Comparison of ENCODE assay signal across 1 cellular context in the genomic region with DNA sequence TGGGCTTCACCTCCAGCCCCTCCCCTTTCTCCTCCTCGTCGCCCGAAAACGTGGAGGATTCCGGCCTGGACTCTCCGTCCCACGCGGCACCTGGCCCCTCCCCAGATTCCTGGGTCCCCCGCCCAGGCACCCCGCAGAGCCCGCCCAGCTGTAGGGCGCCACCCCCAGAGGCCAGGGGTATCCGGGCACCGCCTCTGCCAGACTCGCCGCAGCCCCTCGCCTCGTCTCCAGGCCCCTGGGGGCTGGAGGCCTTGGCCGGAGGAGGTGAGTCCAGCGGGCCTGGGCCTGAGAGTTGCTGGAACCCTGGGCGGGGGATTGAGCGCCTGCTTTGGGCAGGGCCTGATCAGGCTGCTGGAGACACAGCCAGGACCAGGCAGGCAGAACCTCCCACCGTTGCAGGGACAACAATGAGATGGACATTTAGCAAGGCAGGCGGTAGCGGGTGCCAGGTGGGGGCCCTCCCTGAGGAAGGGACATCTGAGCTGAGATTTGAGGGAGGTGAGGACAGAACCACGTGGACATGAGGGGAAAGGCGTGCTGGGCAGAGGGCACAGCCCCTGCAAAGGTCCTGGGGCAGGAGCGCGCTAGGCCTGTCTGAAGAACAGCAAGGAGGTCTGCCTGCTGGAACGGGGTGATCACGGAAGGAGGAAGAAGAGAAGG.
TF ChIP-seq lines count a peak whose summit lies in the region.

No MANE protein-coding gene starts in this region.

TF ChIP-seq in K562, 482 proteins besides CTCF, POLR2A, EP300 and RAD21 (continued from another document):
- TF ChIP-seq, protein P1, sequence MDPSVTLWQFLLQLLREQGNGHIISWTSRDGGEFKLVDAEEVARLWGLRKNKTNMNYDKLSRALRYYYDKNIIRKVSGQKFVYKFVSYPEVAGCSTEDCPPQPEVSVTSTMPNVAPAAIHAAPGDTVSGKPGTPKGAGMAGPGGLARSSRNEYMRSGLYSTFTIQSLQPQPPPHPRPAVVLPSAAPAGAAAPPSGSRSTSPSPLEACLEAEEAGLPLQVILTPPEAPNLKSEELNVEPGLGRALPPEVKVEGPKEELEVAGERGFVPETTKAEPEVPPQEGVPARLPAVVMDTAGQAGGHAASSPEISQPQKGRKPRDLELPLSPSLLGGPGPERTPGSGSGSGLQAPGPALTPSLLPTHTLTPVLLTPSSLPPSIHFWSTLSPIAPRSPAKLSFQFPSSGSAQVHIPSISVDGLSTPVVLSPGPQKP (CRISPR knock-in tag; IDR thresholded peaks at IDR 0.05) = no peak
- TF ChIP-seq SAFB (IDR thresholded peaks at IDR 0.05; ENCODE audit: borderline replicate concordance, low read depth, low read length) (no peak), SP1 (CRISPR knock-in tag; IDR thresholded peaks at IDR 0.05) (peak; percentile 75; the same call in 1 of the 2 replicates), ZEB2 (IDR thresholded peaks at IDR 0.05) (no peak), MAFG (tag; conservative IDR thresholded peaks at IDR 0.05) (no peak), PTTG1 (tag; IDR thresholded peaks at IDR 0.05; ENCODE audit: low read depth) (no peak), DACH1 (IDR thresholded peaks at IDR 0.05; ENCODE audit: partially characterized antibody) (no peak), MCM5 (IDR thresholded peaks at IDR 0.05; ENCODE audit: low read depth) (no peak), BRD9 (IDR thresholded peaks at IDR 0.05; ENCODE audit: low read depth, partially characterized antibody) (no peak), ZNF79 (CRISPR knock-in tag; IDR thresholded peaks at IDR 0.05; ENCODE audit: low read depth) (no peak), ZNF75A (CRISPR knock-in tag; IDR thresholded peaks at IDR 0.05) (no peak), MIER1 (IDR thresholded peaks at IDR 0.05; ENCODE audit: low read depth) (no peak), POLR2G (IDR thresholded peaks at IDR 0.05; ENCODE audit: low read depth, low read length) (peak; percentile 84), GATA2 (CRISPR knock-in tag; IDR thresholded peaks at IDR 0.05) (no peak), ZNF778 (CRISPR knock-in tag; IDR thresholded peaks at IDR 0.05) (no peak), FOXK2 (conservative IDR thresholded peaks at IDR 0.05 in 1 of 2, IDR thresholded peaks at IDR 0.05 in 1 of 2; ENCODE audit: low read depth in 2 of 2) (no peak), PHF21A (IDR thresholded peaks at IDR 0.05; ENCODE audit: borderline replicate concordance, low read depth) (no peak), MAFK (IDR thresholded peaks at IDR 0.05; ENCODE audit: low read length) (no peak), RBFOX2 (IDR thresholded peaks at IDR 0.05; ENCODE audit: low read depth, low read length) (peak; percentile 55; the same call in 1 of the 2 replicates), SETDB1 (IDR thresholded peaks at IDR 0.05; ENCODE audit: low read length) (no peak), ZNF121 (CRISPR knock-in tag; conservative IDR thresholded peaks at IDR 0.05) (no peak), MYNN (IDR thresholded peaks at IDR 0.05) (peak; percentile 28; the same call in 1 of the 2 replicates), MYNN (CRISPR knock-in tag; IDR thresholded peaks at IDR 0.05) (no peak), ESRRB (CRISPR knock-in tag; IDR thresholded peaks at IDR 0.05; ENCODE audit: borderline replicate concordance) (no peak), XRCC5 (IDR thresholded peaks at IDR 0.05; ENCODE audit: low read depth, low read length) (no peak), ILK (tag; IDR thresholded peaks at IDR 0.05; ENCODE audit: borderline replicate concordance, low read depth) (no peak)
- TF ChIP-seq, protein P2, sequence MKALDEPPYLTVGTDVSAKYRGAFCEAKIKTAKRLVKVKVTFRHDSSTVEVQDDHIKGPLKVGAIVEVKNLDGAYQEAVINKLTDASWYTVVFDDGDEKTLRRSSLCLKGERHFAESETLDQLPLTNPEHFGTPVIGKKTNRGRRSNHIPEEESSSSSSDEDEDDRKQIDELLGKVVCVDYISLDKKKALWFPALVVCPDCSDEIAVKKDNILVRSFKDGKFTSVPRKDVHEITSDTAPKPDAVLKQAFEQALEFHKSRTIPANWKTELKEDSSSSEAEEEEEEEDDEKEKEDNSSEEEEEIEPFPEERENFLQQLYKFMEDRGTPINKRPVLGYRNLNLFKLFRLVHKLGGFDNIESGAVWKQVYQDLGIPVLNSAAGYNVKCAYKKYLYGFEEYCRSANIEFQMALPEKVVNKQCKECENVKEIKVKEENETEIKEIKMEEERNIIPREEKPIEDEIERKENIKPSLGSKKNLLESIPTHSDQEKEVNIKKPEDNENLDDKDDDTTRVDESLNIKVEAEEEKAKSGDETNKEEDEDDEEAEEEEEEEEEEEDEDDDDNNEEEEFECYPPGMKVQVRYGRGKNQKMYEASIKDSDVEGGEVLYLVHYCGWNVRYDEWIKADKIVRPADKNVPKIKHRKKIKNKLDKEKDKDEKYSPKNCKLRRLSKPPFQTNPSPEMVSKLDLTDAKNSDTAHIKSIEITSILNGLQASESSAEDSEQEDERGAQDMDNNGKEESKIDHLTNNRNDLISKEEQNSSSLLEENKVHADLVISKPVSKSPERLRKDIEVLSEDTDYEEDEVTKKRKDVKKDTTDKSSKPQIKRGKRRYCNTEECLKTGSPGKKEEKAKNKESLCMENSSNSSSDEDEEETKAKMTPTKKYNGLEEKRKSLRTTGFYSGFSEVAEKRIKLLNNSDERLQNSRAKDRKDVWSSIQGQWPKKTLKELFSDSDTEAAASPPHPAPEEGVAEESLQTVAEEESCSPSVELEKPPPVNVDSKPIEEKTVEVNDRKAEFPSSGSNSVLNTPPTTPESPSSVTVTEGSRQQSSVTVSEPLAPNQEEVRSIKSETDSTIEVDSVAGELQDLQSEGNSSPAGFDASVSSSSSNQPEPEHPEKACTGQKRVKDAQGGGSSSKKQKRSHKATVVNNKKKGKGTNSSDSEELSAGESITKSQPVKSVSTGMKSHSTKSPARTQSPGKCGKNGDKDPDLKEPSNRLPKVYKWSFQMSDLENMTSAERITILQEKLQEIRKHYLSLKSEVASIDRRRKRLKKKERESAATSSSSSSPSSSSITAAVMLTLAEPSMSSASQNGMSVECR (CRISPR knock-in tag; IDR thresholded peaks at IDR 0.05) = no peak
- TF ChIP-seq, protein P3, sequence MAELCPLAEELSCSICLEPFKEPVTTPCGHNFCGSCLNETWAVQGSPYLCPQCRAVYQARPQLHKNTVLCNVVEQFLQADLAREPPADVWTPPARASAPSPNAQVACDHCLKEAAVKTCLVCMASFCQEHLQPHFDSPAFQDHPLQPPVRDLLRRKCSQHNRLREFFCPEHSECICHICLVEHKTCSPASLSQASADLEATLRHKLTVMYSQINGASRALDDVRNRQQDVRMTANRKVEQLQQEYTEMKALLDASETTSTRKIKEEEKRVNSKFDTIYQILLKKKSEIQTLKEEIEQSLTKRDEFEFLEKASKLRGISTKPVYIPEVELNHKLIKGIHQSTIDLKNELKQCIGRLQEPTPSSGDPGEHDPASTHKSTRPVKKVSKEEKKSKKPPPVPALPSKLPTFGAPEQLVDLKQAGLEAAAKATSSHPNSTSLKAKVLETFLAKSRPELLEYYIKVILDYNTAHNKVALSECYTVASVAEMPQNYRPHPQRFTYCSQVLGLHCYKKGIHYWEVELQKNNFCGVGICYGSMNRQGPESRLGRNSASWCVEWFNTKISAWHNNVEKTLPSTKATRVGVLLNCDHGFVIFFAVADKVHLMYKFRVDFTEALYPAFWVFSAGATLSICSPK (IDR thresholded peaks at IDR 0.05; ENCODE audit: borderline replicate concordance) = no peak
- TF ChIP-seq, protein P4, sequence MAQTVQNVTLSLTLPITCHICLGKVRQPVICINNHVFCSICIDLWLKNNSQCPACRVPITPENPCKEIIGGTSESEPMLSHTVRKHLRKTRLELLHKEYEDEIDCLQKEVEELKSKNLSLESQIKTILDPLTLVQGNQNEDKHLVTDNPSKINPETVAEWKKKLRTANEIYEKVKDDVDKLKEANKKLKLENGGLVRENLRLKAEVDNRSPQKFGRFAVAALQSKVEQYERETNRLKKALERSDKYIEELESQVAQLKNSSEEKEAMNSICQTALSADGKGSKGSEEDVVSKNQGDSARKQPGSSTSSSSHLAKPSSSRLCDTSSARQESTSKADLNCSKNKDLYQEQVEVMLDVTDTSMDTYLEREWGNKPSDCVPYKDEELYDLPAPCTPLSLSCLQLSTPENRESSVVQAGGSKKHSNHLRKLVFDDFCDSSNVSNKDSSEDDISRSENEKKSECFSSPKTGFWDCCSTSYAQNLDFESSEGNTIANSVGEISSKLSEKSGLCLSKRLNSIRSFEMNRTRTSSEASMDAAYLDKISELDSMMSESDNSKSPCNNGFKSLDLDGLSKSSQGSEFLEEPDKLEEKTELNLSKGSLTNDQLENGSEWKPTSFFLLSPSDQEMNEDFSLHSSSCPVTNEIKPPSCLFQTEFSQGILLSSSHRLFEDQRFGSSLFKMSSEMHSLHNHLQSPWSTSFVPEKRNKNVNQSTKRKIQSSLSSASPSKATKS (CRISPR knock-in tag; IDR thresholded peaks at IDR 0.05) = no peak
- TF ChIP-seq, protein P5, sequence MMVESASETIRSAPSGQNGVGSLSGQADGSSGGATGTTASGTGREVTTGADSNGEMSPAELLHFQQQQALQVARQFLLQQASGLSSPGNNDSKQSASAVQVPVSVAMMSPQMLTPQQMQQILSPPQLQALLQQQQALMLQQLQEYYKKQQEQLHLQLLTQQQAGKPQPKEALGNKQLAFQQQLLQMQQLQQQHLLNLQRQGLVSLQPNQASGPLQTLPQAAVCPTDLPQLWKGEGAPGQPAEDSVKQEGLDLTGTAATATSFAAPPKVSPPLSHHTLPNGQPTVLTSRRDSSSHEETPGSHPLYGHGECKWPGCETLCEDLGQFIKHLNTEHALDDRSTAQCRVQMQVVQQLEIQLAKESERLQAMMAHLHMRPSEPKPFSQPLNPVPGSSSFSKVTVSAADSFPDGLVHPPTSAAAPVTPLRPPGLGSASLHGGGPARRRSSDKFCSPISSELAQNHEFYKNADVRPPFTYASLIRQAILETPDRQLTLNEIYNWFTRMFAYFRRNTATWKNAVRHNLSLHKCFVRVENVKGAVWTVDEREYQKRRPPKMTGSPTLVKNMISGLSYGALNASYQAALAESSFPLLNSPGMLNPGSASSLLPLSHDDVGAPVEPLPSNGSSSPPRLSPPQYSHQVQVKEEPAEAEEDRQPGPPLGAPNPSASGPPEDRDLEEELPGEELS (CRISPR knock-in tag; IDR thresholded peaks at IDR 0.05; ENCODE audit: borderline replicate concordance) = no peak
- TF ChIP-seq, protein P6, sequence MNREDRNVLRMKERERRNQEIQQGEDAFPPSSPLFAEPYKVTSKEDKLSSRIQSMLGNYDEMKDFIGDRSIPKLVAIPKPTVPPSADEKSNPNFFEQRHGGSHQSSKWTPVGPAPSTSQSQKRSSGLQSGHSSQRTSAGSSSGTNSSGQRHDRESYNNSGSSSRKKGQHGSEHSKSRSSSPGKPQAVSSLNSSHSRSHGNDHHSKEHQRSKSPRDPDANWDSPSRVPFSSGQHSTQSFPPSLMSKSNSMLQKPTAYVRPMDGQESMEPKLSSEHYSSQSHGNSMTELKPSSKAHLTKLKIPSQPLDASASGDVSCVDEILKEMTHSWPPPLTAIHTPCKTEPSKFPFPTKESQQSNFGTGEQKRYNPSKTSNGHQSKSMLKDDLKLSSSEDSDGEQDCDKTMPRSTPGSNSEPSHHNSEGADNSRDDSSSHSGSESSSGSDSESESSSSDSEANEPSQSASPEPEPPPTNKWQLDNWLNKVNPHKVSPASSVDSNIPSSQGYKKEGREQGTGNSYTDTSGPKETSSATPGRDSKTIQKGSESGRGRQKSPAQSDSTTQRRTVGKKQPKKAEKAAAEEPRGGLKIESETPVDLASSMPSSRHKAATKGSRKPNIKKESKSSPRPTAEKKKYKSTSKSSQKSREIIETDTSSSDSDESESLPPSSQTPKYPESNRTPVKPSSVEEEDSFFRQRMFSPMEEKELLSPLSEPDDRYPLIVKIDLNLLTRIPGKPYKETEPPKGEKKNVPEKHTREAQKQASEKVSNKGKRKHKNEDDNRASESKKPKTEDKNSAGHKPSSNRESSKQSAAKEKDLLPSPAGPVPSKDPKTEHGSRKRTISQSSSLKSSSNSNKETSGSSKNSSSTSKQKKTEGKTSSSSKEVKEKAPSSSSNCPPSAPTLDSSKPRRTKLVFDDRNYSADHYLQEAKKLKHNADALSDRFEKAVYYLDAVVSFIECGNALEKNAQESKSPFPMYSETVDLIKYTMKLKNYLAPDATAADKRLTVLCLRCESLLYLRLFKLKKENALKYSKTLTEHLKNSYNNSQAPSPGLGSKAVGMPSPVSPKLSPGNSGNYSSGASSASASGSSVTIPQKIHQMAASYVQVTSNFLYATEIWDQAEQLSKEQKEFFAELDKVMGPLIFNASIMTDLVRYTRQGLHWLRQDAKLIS (CRISPR knock-in tag; IDR thresholded peaks at IDR 0.05) = no peak
- TF ChIP-seq, protein P7, sequence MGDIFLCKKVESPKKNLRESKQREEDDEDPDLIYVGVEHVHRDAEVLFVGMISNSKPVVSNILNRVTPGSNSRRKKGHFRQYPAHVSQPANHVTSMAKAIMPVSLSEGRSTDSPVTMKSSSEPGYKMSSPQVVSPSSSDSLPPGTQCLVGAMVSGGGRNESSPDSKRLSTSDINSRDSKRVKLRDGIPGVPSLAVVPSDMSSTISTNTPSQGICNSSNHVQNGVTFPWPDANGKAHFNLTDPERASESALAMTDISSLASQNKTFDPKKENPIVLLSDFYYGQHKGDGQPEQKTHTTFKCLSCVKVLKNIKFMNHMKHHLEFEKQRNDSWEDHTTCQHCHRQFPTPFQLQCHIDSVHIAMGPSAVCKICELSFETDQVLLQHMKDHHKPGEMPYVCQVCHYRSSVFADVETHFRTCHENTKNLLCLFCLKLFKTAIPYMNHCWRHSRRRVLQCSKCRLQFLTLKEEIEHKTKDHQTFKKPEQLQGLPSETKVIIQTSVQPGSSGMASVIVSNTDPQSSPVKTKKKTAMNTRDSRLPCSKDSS (IDR thresholded peaks at IDR 0.05; ENCODE audit: low read depth, partially characterized antibody) = no peak
- TF ChIP-seq, protein P8, sequence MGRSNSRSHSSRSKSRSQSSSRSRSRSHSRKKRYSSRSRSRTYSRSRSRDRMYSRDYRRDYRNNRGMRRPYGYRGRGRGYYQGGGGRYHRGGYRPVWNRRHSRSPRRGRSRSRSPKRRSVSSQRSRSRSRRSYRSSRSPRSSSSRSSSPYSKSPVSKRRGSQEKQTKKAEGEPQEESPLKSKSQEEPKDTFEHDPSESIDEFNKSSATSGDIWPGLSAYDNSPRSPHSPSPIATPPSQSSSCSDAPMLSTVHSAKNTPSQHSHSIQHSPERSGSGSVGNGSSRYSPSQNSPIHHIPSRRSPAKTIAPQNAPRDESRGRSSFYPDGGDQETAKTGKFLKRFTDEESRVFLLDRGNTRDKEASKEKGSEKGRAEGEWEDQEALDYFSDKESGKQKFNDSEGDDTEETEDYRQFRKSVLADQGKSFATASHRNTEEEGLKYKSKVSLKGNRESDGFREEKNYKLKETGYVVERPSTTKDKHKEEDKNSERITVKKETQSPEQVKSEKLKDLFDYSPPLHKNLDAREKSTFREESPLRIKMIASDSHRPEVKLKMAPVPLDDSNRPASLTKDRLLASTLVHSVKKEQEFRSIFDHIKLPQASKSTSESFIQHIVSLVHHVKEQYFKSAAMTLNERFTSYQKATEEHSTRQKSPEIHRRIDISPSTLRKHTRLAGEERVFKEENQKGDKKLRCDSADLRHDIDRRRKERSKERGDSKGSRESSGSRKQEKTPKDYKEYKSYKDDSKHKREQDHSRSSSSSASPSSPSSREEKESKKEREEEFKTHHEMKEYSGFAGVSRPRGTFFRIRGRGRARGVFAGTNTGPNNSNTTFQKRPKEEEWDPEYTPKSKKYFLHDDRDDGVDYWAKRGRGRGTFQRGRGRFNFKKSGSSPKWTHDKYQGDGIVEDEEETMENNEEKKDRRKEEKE (IDR thresholded peaks at IDR 0.05; ENCODE audit: borderline replicate concordance in 1 of 2, control insufficient read depth in 1 of 2, low read depth in 2 of 2, low read length in 1 of 2) = no peak
